In genomic region chr4:53788011-53788410, GRCh38 we compare ENCODE assay signal across 12 cellular contexts.
"Had no signal": no experiment of that assay in that cellular context is flagged by ENCODE, and none has a peak within 500 bp of the region (broad histone marks: within the 10 kb centered on the region; RNA-seq: fewer than 3 reads in every experiment).

No MANE protein-coding gene starts in this region.

- H3K4me3 ChIP-seq: cardiac muscle cell, left lung, sigmoid colon, upper lobe of left lung had no signal

- H3K9me3 ChIP-seq: left lung, sigmoid colon, upper lobe of left lung had no signal

- H3K27ac ChIP-seq: cardiac muscle cell, left lung had no signal

- H3K36me3 ChIP-seq: cardiac muscle cell, left lung, sigmoid colon, upper lobe of left lung had no signal

- H3K27me3 ChIP-seq: cardiac muscle cell, left lung, sigmoid colon, upper lobe of left lung had no signal

- ATAC-seq: left lung had no signal

- DNase-seq: activated CD4-positive, alpha-beta T cell treated with anti-CD3 and anti-CD28 coated beads, Interleukin-2, amount 10 ng/mL, durations not matched to agents 24 days and 14 days; activated naive CD4-positive, alpha-beta T cell treated with anti-CD3 and anti-CD28 coated beads, Interleukin-2, amount 10 ng/mL, durations not matched to agents 7 days and 5 days; activated T-cell treated with anti-CD3 and anti-CD28 coated beads for 4 hours; foreskin melanocyte; islet precursor cell; left lung; occipital lobe; sigmoid colon; stimulated activated CD4-positive, alpha-beta T cell treated with anti-CD3 and anti-CD28 coated beads, Interleukin-12 subunit alpha, Interleukin-12 subunit beta, amount 100 ng/mL, for 4 hours; stimulated activated naive CD4-positive, alpha-beta T cell treated with Interleukin-2 at 50 U/mL for 16 hours; upper lobe of left lung had no signal
